ENCODE assay signal across 10 cellular contexts in genomic region chr12:66963901-66964300, GRCh38.
"Had no signal": no experiment of that assay in that cellular context is flagged by ENCODE, and none has a peak within 500 bp of the region (broad histone marks: within the 10 kb centered on the region; RNA-seq: fewer than 3 reads in every experiment).

No MANE protein-coding gene starts in this region.

- H3K4me3 Mint-ChIP-seq: activated naive CD4-positive, alpha-beta T cell treated with anti-CD3 and anti-CD28 coated beads for 36 hours; stimulated activated memory B cell treated with anti-CD40 and anti-IgM and Interleukin-4, amounts not matched to agents 10 μg/mL and 1 μg/mL and 100 μg/mL, for 72 hours had no signal

- ATAC-seq: body of pancreas; left cardiac atrium; lower lobe of right lung; stimulated activated memory B cell treated with anti-CD40 and anti-IgM and Interleukin-4, amounts not matched to agents 10 μg/mL and 1 μg/mL and 100 μg/mL, for 72 hours had no signal

- H3K36me3 Mint-ChIP-seq: stimulated activated memory B cell treated with anti-CD40 and anti-IgM and Interleukin-4, amounts not matched to agents 10 μg/mL and 1 μg/mL and 100 μg/mL, for 72 hours had no signal

- H3K9me3 Mint-ChIP-seq: stimulated activated memory B cell treated with anti-CD40 and anti-IgM and Interleukin-4, amounts not matched to agents 10 μg/mL and 1 μg/mL and 100 μg/mL, for 72 hours had no signal

- H3K9me3 ChIP-seq: adrenal gland, body of pancreas, lower lobe of right lung, tibial artery, vagina had no signal

- H3K27ac Mint-ChIP-seq: activated naive CD4-positive, alpha-beta T cell treated with anti-CD3 and anti-CD28 coated beads for 36 hours; stimulated activated memory B cell treated with anti-CD40 and anti-IgM and Interleukin-4, amounts not matched to agents 10 μg/mL and 1 μg/mL and 100 μg/mL, for 72 hours had no signal

- H3K4me1 Mint-ChIP-seq: stimulated activated memory B cell treated with anti-CD40 and anti-IgM and Interleukin-4, amounts not matched to agents 10 μg/mL and 1 μg/mL and 100 μg/mL, for 72 hours had no signal

- DNase-seq: activated CD8-positive, alpha-beta memory T cell treated with anti-CD3 and anti-CD28 coated beads for 24 hours; adrenal gland; body of pancreas; head of caudate nucleus; left cardiac atrium; lower lobe of right lung; tibial artery had no signal
